19 cellular contexts compared by ENCODE assay signal in the genomic region with DNA sequence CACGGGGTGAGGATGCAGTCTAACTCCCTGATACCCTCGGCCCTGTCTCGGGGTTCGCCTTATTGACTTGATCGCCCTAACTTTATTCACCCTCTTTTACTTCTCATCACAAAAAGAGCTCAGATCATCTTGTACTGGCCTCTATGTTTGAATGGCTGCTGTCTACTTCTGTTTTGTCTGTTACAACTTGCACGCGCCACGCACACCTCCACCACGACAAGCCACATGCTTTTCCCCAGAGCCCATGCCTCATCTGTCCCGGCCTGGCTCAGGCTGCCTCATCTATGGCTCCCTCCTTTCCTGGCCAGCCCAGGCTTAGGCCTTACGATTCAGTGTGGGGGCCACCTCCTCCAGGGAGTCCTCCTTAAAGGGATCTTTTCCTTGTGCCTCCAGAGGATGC.
DNase-seq lines count a peak whose midpoint lies in the region; ATAC-seq and TF ChIP-seq lines count a peak whose summit lies in the region.
"Had no signal": no experiment of that assay in that cellular context is flagged by ENCODE, and none has a peak within 500 bp of the region (broad histone marks: within the 10 kb centered on the region; RNA-seq: fewer than 3 reads in every experiment).

No MANE protein-coding gene starts in this region.

- H3K27me3 Mint-ChIP-seq in stimulated activated naive CD8-positive, alpha-beta T cell treated with anti-CD3 and anti-CD28 coated beads, Interleukin-15, amount 100 ng/mL, for 72 hours = no peaks in the 10 kb centered on the region
- H3K27me3 Mint-ChIP-seq in nephron progenitor cell (ENCODE audit: low read depth, poor library complexity) (peaks cover 3% of the 10 kb centered on the region), osteocyte (ENCODE audit: unreplicated experiment) (peaks cover 4% of the 10 kb centered on the region)

- TF ChIP-seq CTCF in nephron progenitor cell (IDR thresholded peaks at IDR 0.05) = no peak
- no peak for TF ChIP-seq CTCF in osteocyte (IDR thresholded peaks at IDR 0.05)

- peak overlapping the region; percentile 7 to 77 for H3K27ac Mint-ChIP-seq in stimulated activated naive CD8-positive, alpha-beta T cell treated with anti-CD3 and anti-CD28 coated beads, Interleukin-15, amount 100 ng/mL, for 72 hours
- H3K27ac Mint-ChIP-seq in nephron progenitor cell (peak overlapping the region; percentile 14), osteocyte (ENCODE audit: unreplicated experiment) (no peak overlapping the region)
- H3K27ac Mint-ChIP-seq: B cell; CD4-positive, alpha-beta T cell; CD8-positive, alpha-beta T cell had no signal

- H3K4me3 Mint-ChIP-seq in stimulated activated naive CD8-positive, alpha-beta T cell treated with anti-CD3 and anti-CD28 coated beads, Interleukin-15, amount 100 ng/mL, for 72 hours = no peak overlapping the region
- no peak overlapping the region for H3K4me3 Mint-ChIP-seq in nephron progenitor cell
- H3K4me3 Mint-ChIP-seq in osteocyte (ENCODE audit: unreplicated experiment) = no peak overlapping the region
- H3K4me3 Mint-ChIP-seq: B cell; CD4-positive, alpha-beta T cell; CD8-positive, alpha-beta T cell had no signal

- no peaks in the 10 kb centered on the region for H3K4me1 Mint-ChIP-seq in stimulated activated naive CD8-positive, alpha-beta T cell treated with anti-CD3 and anti-CD28 coated beads, Interleukin-15, amount 100 ng/mL, for 72 hours
- H3K4me1 Mint-ChIP-seq in nephron progenitor cell = peaks cover 15% of the 10 kb centered on the region
- H3K4me1 Mint-ChIP-seq in osteocyte (ENCODE audit: unreplicated experiment) = no peaks in the 10 kb centered on the region
- H3K4me1 Mint-ChIP-seq: B cell had no signal

- H3K36me3 Mint-ChIP-seq in nephron progenitor cell (ENCODE audit: low read depth) (no peaks in the 10 kb centered on the region), osteocyte (ENCODE audit: unreplicated experiment) (no peaks in the 10 kb centered on the region)
- H3K36me3 Mint-ChIP-seq: CD8-positive, alpha-beta T cell had no signal

- no peak for DNase-seq in stimulated activated naive CD8-positive, alpha-beta T cell treated with anti-CD3 and anti-CD28 coated beads, Interleukin-15, amount 100 ng/mL, for 72 hours
- no peak for DNase-seq in stimulated activated naive CD8-positive, alpha-beta T cell treated with anti-CD3 and anti-CD28 coated beads, Interleukin-15, Interleukin-2, amounts not matched to agents 100 U/mL and 50 U/mL, for 24 hours
- no peak for DNase-seq in nephron progenitor cell
- peak; percentile 63 for DNase-seq in osteocyte (ENCODE audit: extremely low spot score, unreplicated experiment)
- no peak for DNase-seq in NCI-H1417 (lab: John Stamatoyannopoulos, UW)
- DNase-seq in NCI-H748 (lab: John Stamatoyannopoulos, UW; ENCODE audit: unreplicated experiment) = no peak
- DNase-seq: AML-193; CD4-positive, alpha-beta T cell; CD8-positive, alpha-beta T cell; DMS 273 treated with DMSO at 0.1 percent for 48 hours; DMS153; DMS53; DMS79; DND-41; EL; GDM1 had no signal

- no peak for ATAC-seq in stimulated activated naive CD8-positive, alpha-beta T cell treated with anti-CD3 and anti-CD28 coated beads, Interleukin-15, amount 100 ng/mL, for 72 hours
- ATAC-seq in stimulated activated naive CD8-positive, alpha-beta T cell treated with anti-CD3 and anti-CD28 coated beads, Interleukin-15, Interleukin-2, amounts not matched to agents 100 U/mL and 50 U/mL, for 24 hours = no peak
- ATAC-seq: A549; CD8-positive, alpha-beta T cell; GM12878 had no signal

- H3K9me3 Mint-ChIP-seq in stimulated activated naive CD8-positive, alpha-beta T cell treated with anti-CD3 and anti-CD28 coated beads, Interleukin-15, amount 100 ng/mL, for 72 hours = no peaks in the 10 kb centered on the region
- H3K9me3 Mint-ChIP-seq in nephron progenitor cell = no peaks in the 10 kb centered on the region
- peaks cover 6% of the 10 kb centered on the region for H3K9me3 Mint-ChIP-seq in osteocyte (ENCODE audit: unreplicated experiment)
- H3K9me3 Mint-ChIP-seq: CD4-positive, alpha-beta T cell; CD8-positive, alpha-beta T cell had no signal
